In the genomic region with DNA sequence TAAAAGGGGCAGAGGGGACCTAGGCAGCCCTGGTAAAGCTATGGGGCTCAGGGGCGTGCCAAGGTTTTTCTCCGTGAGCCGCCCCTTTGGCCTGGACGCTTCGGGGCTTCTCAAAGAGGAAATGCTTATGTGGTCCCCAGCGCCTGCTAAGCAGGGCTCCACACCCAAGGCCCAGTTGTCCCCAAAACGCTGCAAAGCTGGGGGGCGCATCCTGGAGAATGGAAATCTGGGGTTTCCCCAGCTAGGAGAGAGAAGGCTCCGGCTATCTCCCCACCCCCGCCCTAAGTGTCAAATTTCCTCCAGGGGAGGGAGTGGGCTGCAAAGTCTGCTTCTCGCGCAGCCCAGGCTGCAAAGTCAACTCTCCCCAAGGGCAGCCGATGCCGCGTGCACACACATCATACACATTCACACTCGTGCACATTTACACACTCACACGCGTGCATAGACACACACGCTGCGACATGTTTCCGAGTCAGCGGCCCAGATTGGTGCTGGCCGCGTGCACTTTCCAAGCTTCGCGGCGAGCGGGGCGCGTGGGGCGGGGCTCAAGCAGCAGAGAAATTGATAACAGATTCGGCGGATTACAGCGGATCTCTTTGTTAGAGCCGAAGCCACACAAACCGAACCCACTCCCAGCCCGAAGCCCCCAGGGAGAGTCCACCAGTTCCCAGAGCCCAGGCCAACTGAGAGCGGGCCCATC, we compare ENCODE assay signal across 10 cellular contexts. TPM values are rescaled to one million over a fixed set of nuclear protein-coding genes. Genes with fewer than 3 reads are reported as not detected.
A peak's percentile ranks its signal among the peaks of the same experiment; 100 is the strongest.
DNase-seq lines count a peak whose midpoint lies in the region; TF ChIP-seq lines count a peak whose summit lies in the region.
"Had no signal": no experiment of that assay in that cellular context is flagged by ENCODE, and none has a peak within 500 bp of the region (broad histone marks: within the 10 kb centered on the region; RNA-seq: fewer than 3 reads in every experiment).

No MANE protein-coding gene starts in this region.

- H2BK15ac ChIP-seq in mesendoderm (replicated peaks; ENCODE audit: low read depth): no peak overlapping the region

- H3K27ac ChIP-seq in dorsolateral prefrontal cortex (peak overlapping the region in 1 of 59 donors; percentile 31), mesendoderm (ENCODE audit: low read depth, low read length) (peak overlapping the region; percentile 19), thyroid gland (no peak overlapping the region)
- H3K27ac ChIP-seq: 22Rv1, SK-N-MC had no signal

- H3K56ac ChIP-seq in mesendoderm (ENCODE audit: low read length): peak overlapping the region; percentile 91

- H2BK120ac ChIP-seq in mesendoderm (ENCODE audit: low read depth, low read length): no peak overlapping the region

- no peak overlapping the region for H4K5ac ChIP-seq in mesendoderm (ENCODE audit: low read length)

- no peak overlapping the region for H3K4ac ChIP-seq in mesendoderm (ENCODE audit: low read depth, low read length)

- no peak overlapping the region for H4K8ac ChIP-seq in mesendoderm (ENCODE audit: low read depth, low read length)

- H3K9ac ChIP-seq in mesendoderm (ENCODE audit: low read length): peak overlapping the region; percentile 85

- intact Hi-C loops in dorsolateral prefrontal cortex (cut with DNase I): loop anchor here in 1 of 2 donors (5.0 kb wide), 1 partner anchor 265 kb away; no protein-coding TSS in a partner anchor
- intact Hi-C loops in thyroid gland (cut with DNase I): loop anchor here (5.0 to 10.0 kb wide), 3 partner anchors 262 to 770 kb away; no protein-coding TSS in a partner anchor

- H3K79me2 ChIP-seq in mesendoderm (ENCODE audit: control insufficient read depth, insufficient read depth, low read length): peaks cover 29% of the 10 kb centered on the region

- WGBS in mesendoderm (ENCODE audit: extremely low coverage, insufficient coverage, low lambda C conversion rate): no CpG with 5 or more reads among the region's 38 CpGs
- WGBS in thyroid gland, 2 donors: 29 to 49% methylated on average over 28 to 33 of the region's 38 CpGs

- no peak for TF ChIP-seq POLR2A in thyroid gland (IDR thresholded peaks at IDR 0.05)

- H3K79me1 ChIP-seq in mesendoderm (ENCODE audit: low read length): peaks cover 6% of the 10 kb centered on the region

- no peaks in the 10 kb centered on the region for H3K9me3 ChIP-seq in thyroid gland

- H3K4me3 ChIP-seq in dorsolateral prefrontal cortex (peak overlapping the region in 47 of 59 donors; percentile 15 to 76 (median 60)), mesendoderm (ENCODE audit: low read length) (peak overlapping the region; percentile 75), thyroid gland (replicated peaks in 1 of 3) (no peak overlapping the region)
- H3K4me3 ChIP-seq: SK-N-MC had no signal

- H3K4me2 ChIP-seq in mesendoderm (ENCODE audit: low read length): peak overlapping the region; percentile 100

- H2BK5ac ChIP-seq in mesendoderm (ENCODE audit: low read length): no peak overlapping the region

- no peak for TF ChIP-seq CTCF in dorsolateral prefrontal cortex (IDR thresholded peaks at IDR 0.05 in 54 of 56, conservative IDR thresholded peaks at IDR 0.05 in 2 of 56; ENCODE audit: low read depth in 1 of 56, partially characterized antibody in 56 of 56)
- no peak for TF ChIP-seq CTCF in thyroid gland (IDR thresholded peaks at IDR 0.05)

- H3K27me3 ChIP-seq in dorsolateral prefrontal cortex (peaks cover 0 to 19% (median 0%) of the 10 kb centered on the region in 45 donors), mesendoderm (ENCODE audit: insufficient read depth, low read length, poor library complexity) (peaks cover 11% of the 10 kb centered on the region), thyroid gland (no peaks in the 10 kb centered on the region)

- peak overlapping the region; percentile 65 for H3K18ac ChIP-seq in mesendoderm (ENCODE audit: low read length)

- peaks cover 8% of the 10 kb centered on the region for H3K4me1 ChIP-seq in mesendoderm (ENCODE audit: control insufficient read depth, low read depth, low read length)
- H3K4me1 ChIP-seq in thyroid gland: peaks cover 7 to 11% of the 10 kb centered on the region in 2 donors

- DNase-seq in NCI-H82 (lab: John Stamatoyannopoulos, UW) (peak; percentile 42), NCI-H82 treated with DMSO at 0.1 percent for 48 hours (lab: John Stamatoyannopoulos, UW; ENCODE audit: unreplicated experiment) (no peak), dorsolateral prefrontal cortex (no peak), mesendoderm (peak; percentile 64), thyroid gland (peak; percentile 25 to 42), hepatic stellate cell (ENCODE audit: low spot score) (no peak), globus pallidus (ENCODE audit: low spot score) (no peak)
- no peak for DNase-seq in stimulated activated naive CD4-positive, alpha-beta T cell (lab: John Stamatoyannopoulos, UW)

- no peak overlapping the region for H2AK5ac ChIP-seq in mesendoderm (ENCODE audit: low read length)

- peak overlapping the region; percentile 68 for H3K23ac ChIP-seq in mesendoderm (ENCODE audit: low read length)

- H3K36me3 ChIP-seq in mesendoderm (ENCODE audit: control insufficient read depth, insufficient read depth, low read length) (no peaks in the 10 kb centered on the region), thyroid gland (no peaks in the 10 kb centered on the region)

RNA-seq across cellular contexts. Expression of gene WNT5A, which starts 4.5 kb away (rescaled TPM):
- total RNA-seq in dorsolateral prefrontal cortex (10 to 100 TPM in 13 of 120 experiments, 1 to 10 TPM in 107; 3.3 to 13.3 (median 7.1) TPM), thyroid gland (10 to 100 TPM in 3 of 4 donors, 1 to 10 TPM in 1; 4.2 to 15.6 (median 10.4) TPM)
- 3.4 TPM for polyA plus RNA-seq in mesendoderm (2013, experiment 1 of 2)
- polyA plus RNA-seq in mesendoderm (2013, experiment 2 of 2): 2.8 TPM

Comparison
In these comparisons a context has a peak if more than half of its experiments do, and no peak if none do; other contexts are left out.
1. DNase-seq: peak in NCI-H82 (single experiment), mesendoderm (single experiment) and thyroid gland (2 of 2); none in NCI-H82 treated with DMSO at 0.1 percent for 48 hours (single experiment), dorsolateral prefrontal cortex (0 of 10), hepatic stellate cell (single experiment), globus pallidus (single experiment) and stimulated activated naive CD4-positive, alpha-beta T cell (0 of 6).
2. H3K4me3 ChIP-seq: peak in dorsolateral prefrontal cortex (47 of 59) and mesendoderm (single experiment); none in thyroid gland (0 of 3).